In genomic region chr1:93827633-93828436, GRCh38 we compare ENCODE assay signal across 1 cellular context.
TF ChIP-seq lines count a peak whose summit lies in the region.

No MANE protein-coding gene starts in this region.

TF ChIP-seq in HepG2, 621 proteins besides CTCF, POLR2A, EP300 and RAD21 (continued from another document and continues in another):
- TF ChIP-seq GABPB1 (CRISPR knock-in tag; IDR thresholded peaks at IDR 0.05): peak; percentile 30; the same call in 1 of the 2 replicates
- TF ChIP-seq, protein P1, sequence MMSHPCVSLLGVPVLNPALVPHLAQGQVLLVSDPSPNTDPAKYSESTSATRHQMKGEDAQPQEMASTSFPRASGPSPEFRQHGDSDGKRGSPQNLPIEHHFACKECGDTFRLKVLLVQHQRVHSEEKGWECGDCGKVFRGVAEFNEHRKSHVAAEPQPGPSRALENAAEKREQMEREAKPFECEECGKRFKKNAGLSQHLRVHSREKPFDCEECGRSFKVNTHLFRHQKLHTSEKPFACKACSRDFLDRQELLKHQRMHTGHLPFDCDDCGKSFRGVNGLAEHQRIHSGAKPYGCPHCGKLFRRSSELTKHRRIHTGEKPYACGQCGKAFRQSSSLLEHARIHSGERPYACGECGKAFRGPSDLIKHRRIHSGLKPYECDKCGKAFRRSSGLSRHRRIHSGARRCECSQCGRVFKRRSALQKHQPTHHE (CRISPR knock-in tag; IDR thresholded peaks at IDR 0.05; ENCODE audit: borderline replicate concordance): no peak
- TF ChIP-seq, protein P2, sequence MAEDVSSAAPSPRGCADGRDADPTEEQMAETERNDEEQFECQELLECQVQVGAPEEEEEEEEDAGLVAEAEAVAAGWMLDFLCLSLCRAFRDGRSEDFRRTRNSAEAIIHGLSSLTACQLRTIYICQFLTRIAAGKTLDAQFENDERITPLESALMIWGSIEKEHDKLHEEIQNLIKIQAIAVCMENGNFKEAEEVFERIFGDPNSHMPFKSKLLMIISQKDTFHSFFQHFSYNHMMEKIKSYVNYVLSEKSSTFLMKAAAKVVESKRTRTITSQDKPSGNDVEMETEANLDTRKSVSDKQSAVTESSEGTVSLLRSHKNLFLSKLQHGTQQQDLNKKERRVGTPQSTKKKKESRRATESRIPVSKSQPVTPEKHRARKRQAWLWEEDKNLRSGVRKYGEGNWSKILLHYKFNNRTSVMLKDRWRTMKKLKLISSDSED (CRISPR knock-in tag; IDR thresholded peaks at IDR 0.05): no peak
- TF ChIP-seq, protein P3, sequence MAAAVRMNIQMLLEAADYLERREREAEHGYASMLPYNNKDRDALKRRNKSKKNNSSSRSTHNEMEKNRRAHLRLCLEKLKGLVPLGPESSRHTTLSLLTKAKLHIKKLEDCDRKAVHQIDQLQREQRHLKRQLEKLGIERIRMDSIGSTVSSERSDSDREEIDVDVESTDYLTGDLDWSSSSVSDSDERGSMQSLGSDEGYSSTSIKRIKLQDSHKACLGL (CRISPR knock-in tag; IDR thresholded peaks at IDR 0.05): no peak
- TF ChIP-seq KMT2B (CRISPR knock-in tag; IDR thresholded peaks at IDR 0.05): no peak
- no peak for TF ChIP-seq ZNF232 (CRISPR knock-in tag; IDR thresholded peaks at IDR 0.05; ENCODE audit: borderline replicate concordance)
- TF ChIP-seq JUND (CRISPR knock-in tag; IDR thresholded peaks at IDR 0.05): peak; percentile 95
- TF ChIP-seq HES4 (CRISPR knock-in tag; IDR thresholded peaks at IDR 0.05; ENCODE audit: borderline replicate concordance): no peak
- peak; percentile 85 for TF ChIP-seq ZBTB7A (CRISPR knock-in tag; IDR thresholded peaks at IDR 0.05)
- TF ChIP-seq ATRX (CRISPR knock-in tag; IDR thresholded peaks at IDR 0.05; ENCODE audit: borderline replicate concordance): no peak
- no peak for TF ChIP-seq NFE2L1 (CRISPR knock-in tag; IDR thresholded peaks at IDR 0.05; ENCODE audit: borderline replicate concordance)
- TF ChIP-seq NR1H2 (CRISPR knock-in tag; IDR thresholded peaks at IDR 0.05; ENCODE audit: borderline replicate concordance, low read depth): no peak
- TF ChIP-seq, protein P4, sequence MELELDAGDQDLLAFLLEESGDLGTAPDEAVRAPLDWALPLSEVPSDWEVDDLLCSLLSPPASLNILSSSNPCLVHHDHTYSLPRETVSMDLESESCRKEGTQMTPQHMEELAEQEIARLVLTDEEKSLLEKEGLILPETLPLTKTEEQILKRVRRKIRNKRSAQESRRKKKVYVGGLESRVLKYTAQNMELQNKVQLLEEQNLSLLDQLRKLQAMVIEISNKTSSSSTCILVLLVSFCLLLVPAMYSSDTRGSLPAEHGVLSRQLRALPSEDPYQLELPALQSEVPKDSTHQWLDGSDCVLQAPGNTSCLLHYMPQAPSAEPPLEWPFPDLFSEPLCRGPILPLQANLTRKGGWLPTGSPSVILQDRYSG (CRISPR knock-in tag; IDR thresholded peaks at IDR 0.05): no peak
- TF ChIP-seq, protein P5, sequence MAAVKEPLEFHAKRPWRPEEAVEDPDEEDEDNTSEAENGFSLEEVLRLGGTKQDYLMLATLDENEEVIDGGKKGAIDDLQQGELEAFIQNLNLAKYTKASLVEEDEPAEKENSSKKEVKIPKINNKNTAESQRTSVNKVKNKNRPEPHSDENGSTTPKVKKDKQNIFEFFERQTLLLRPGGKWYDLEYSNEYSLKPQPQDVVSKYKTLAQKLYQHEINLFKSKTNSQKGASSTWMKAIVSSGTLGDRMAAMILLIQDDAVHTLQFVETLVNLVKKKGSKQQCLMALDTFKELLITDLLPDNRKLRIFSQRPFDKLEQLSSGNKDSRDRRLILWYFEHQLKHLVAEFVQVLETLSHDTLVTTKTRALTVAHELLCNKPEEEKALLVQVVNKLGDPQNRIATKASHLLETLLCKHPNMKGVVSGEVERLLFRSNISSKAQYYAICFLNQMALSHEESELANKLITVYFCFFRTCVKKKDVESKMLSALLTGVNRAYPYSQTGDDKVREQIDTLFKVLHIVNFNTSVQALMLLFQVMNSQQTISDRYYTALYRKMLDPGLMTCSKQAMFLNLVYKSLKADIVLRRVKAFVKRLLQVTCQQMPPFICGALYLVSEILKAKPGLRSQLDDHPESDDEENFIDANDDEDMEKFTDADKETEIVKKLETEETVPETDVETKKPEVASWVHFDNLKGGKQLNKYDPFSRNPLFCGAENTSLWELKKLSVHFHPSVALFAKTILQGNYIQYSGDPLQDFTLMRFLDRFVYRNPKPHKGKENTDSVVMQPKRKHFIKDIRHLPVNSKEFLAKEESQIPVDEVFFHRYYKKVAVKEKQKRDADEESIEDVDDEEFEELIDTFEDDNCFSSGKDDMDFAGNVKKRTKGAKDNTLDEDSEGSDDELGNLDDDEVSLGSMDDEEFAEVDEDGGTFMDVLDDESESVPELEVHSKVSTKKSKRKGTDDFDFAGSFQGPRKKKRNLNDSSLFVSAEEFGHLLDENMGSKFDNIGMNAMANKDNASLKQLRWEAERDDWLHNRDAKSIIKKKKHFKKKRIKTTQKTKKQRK (IDR thresholded peaks at IDR 0.05; ENCODE audit: low read length): no peak
- peak; percentile 90 for TF ChIP-seq ZNF792 (CRISPR knock-in tag; IDR thresholded peaks at IDR 0.05)
- peak; percentile 99 for TF ChIP-seq GATAD2A (CRISPR knock-in tag; IDR thresholded peaks at IDR 0.05)
- peak; percentile 89; the same call in 1 of the 2 replicates for TF ChIP-seq PITX1 (CRISPR knock-in tag; IDR thresholded peaks at IDR 0.05)
- no peak for TF ChIP-seq TP53 (CRISPR knock-in tag; conservative IDR thresholded peaks at IDR 0.05)
- TF ChIP-seq ZNF264 (CRISPR knock-in tag; IDR thresholded peaks at IDR 0.05): peak; percentile 75; the same call in 1 of the 2 replicates
- TF ChIP-seq ZMAT5 (CRISPR knock-in tag; IDR thresholded peaks at IDR 0.05; ENCODE audit: borderline replicate concordance, low read depth): no peak
- TF ChIP-seq, protein P6, sequence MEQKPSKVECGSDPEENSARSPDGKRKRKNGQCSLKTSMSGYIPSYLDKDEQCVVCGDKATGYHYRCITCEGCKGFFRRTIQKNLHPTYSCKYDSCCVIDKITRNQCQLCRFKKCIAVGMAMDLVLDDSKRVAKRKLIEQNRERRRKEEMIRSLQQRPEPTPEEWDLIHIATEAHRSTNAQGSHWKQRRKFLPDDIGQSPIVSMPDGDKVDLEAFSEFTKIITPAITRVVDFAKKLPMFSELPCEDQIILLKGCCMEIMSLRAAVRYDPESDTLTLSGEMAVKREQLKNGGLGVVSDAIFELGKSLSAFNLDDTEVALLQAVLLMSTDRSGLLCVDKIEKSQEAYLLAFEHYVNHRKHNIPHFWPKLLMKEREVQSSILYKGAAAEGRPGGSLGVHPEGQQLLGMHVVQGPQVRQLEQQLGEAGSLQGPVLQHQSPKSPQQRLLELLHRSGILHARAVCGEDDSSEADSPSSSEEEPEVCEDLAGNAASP (CRISPR knock-in tag; IDR thresholded peaks at IDR 0.05; ENCODE audit: borderline replicate concordance): peak; percentile 35; the same call in 1 of the 2 replicates
- TF ChIP-seq ZFP62 (CRISPR knock-in tag; IDR thresholded peaks at IDR 0.05): no peak
- TF ChIP-seq, protein P7, sequence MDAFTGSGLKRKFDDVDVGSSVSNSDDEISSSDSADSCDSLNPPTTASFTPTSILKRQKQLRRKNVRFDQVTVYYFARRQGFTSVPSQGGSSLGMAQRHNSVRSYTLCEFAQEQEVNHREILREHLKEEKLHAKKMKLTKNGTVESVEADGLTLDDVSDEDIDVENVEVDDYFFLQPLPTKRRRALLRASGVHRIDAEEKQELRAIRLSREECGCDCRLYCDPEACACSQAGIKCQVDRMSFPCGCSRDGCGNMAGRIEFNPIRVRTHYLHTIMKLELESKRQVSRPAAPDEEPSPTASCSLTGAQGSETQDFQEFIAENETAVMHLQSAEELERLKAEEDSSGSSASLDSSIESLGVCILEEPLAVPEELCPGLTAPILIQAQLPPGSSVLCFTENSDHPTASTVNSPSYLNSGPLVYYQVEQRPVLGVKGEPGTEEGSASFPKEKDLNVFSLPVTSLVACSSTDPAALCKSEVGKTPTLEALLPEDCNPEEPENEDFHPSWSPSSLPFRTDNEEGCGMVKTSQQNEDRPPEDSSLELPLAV (CRISPR knock-in tag; conservative IDR thresholded peaks at IDR 0.05; ENCODE audit: low read depth): no peak
- no peak for TF ChIP-seq ZBTB1 (CRISPR knock-in tag; IDR thresholded peaks at IDR 0.05; ENCODE audit: borderline replicate concordance)
- TF ChIP-seq, protein P8, sequence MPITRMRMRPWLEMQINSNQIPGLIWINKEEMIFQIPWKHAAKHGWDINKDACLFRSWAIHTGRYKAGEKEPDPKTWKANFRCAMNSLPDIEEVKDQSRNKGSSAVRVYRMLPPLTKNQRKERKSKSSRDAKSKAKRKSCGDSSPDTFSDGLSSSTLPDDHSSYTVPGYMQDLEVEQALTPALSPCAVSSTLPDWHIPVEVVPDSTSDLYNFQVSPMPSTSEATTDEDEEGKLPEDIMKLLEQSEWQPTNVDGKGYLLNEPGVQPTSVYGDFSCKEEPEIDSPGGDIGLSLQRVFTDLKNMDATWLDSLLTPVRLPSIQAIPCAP (CRISPR knock-in tag; IDR thresholded peaks at IDR 0.05; ENCODE audit: low read depth): no peak
- peak; percentile 44 for TF ChIP-seq PHF5A (CRISPR knock-in tag; IDR thresholded peaks at IDR 0.05; ENCODE audit: low read depth, unreplicated experiment)
- no peak for TF ChIP-seq ZNF383 (CRISPR knock-in tag; IDR thresholded peaks at IDR 0.05; ENCODE audit: borderline replicate concordance)
- TF ChIP-seq ZNF333 (CRISPR knock-in tag; IDR thresholded peaks at IDR 0.05; ENCODE audit: borderline replicate concordance): no peak
- TF ChIP-seq ZNF605 (CRISPR knock-in tag; IDR thresholded peaks at IDR 0.05): no peak
- peak; percentile 73 for TF ChIP-seq HNRNPK (IDR thresholded peaks at IDR 0.05; ENCODE audit: low read depth, low read length, poor library complexity, severe bottlenecking)
- no peak for TF ChIP-seq PBX3 (CRISPR knock-in tag; IDR thresholded peaks at IDR 0.05; ENCODE audit: borderline replicate concordance)
- no peak for TF ChIP-seq MBD4 (IDR thresholded peaks at IDR 0.05; ENCODE audit: borderline replicate concordance, low read length)
- TF ChIP-seq ZC3H4 (CRISPR knock-in tag; IDR thresholded peaks at IDR 0.05; ENCODE audit: borderline replicate concordance): no peak
- no peak for TF ChIP-seq ZNF550 (CRISPR knock-in tag; IDR thresholded peaks at IDR 0.05; ENCODE audit: borderline replicate concordance)
- TF ChIP-seq, protein P9, sequence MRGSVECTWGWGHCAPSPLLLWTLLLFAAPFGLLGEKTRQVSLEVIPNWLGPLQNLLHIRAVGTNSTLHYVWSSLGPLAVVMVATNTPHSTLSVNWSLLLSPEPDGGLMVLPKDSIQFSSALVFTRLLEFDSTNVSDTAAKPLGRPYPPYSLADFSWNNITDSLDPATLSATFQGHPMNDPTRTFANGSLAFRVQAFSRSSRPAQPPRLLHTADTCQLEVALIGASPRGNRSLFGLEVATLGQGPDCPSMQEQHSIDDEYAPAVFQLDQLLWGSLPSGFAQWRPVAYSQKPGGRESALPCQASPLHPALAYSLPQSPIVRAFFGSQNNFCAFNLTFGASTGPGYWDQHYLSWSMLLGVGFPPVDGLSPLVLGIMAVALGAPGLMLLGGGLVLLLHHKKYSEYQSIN (CRISPR knock-in tag; IDR thresholded peaks at IDR 0.05; ENCODE audit: borderline replicate concordance): no peak
- no peak for TF ChIP-seq ZNF761 (CRISPR knock-in tag; conservative IDR thresholded peaks at IDR 0.05)
- no peak for TF ChIP-seq DNMT1 (CRISPR knock-in tag; IDR thresholded peaks at IDR 0.05)
- no peak for TF ChIP-seq ZNF513 (CRISPR knock-in tag; conservative IDR thresholded peaks at IDR 0.05)
- peak; percentile 68; the same call in 1 of the 2 replicates for TF ChIP-seq ZNF350 (CRISPR knock-in tag; IDR thresholded peaks at IDR 0.05; ENCODE audit: borderline replicate concordance, low read depth)
- TF ChIP-seq KDM3A (CRISPR knock-in tag; IDR thresholded peaks at IDR 0.05; ENCODE audit: low read depth): peak; percentile 65
- no peak for TF ChIP-seq ZNF256 (CRISPR knock-in tag; conservative IDR thresholded peaks at IDR 0.05)
- TF ChIP-seq SNAPC5 (CRISPR knock-in tag; IDR thresholded peaks at IDR 0.05; ENCODE audit: borderline replicate concordance): no peak
- no peak for TF ChIP-seq FLYWCH1 (CRISPR knock-in tag; IDR thresholded peaks at IDR 0.05)
- peak; percentile 8; the same call in 1 of the 2 replicates for TF ChIP-seq ZNF672 (CRISPR knock-in tag; IDR thresholded peaks at IDR 0.05)
- no peak for TF ChIP-seq ZSCAN20 (CRISPR knock-in tag; IDR thresholded peaks at IDR 0.05; ENCODE audit: borderline replicate concordance)
- TF ChIP-seq NCOA5 (CRISPR knock-in tag; IDR thresholded peaks at IDR 0.05): no peak
- no peak for TF ChIP-seq HNRNPH1 (optimal IDR thresholded peaks at IDR 0.05; ENCODE audit: low read depth, low read length)
